In the genomic region with DNA sequence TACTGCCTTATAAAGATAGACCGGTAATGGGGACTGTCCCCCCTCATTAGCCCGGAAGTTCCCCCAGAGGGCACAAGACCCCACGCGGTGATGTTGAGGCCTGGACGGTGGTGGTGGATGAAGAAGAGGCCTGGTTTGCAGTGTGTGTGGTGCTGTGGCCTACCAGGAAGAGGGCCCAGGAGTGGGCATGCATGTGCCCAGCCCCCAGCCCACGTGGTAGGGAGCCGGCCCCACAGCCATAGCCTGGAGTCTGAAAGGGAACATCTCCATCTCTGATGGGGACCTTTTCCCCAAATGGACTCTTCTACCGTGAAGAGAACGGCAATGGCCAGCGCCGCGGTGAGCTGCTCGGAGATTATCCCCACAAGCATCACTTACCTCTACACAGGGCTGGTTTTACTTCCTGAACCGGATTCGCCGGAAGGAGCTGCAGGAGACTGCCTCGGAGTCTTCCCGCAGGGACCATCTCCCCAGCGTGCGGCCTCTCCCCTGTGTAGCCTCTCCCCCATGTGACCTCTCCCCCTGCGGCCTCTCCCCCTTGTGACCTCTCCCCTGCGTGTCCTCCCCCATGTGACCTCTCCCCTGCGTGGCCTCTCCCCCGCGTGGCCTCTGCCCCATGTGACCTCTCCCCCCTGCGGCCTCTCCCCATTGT, we compare ENCODE assay signal across 13 cellular contexts. TPM values are rescaled to one million over a fixed set of nuclear protein-coding genes. Genes with fewer than 3 reads are reported as not detected.
DNase-seq lines count a peak whose midpoint lies in the region; ATAC-seq, FAIRE-seq and TF ChIP-seq lines count a peak whose summit lies in the region.
"Had no signal": no experiment of that assay in that cellular context is flagged by ENCODE, and none has a peak within 500 bp of the region (broad histone marks: within the 10 kb centered on the region; RNA-seq: fewer than 3 reads in every experiment).

No MANE protein-coding gene starts in this region.

- peaks cover 6% of the 10 kb centered on the region; the same call in 1 of the 2 replicates for H3F3A ChIP-seq in GM23248 (ENCODE audit: insufficient read depth)

- H3K4me1 ChIP-seq in HCT116 (ENCODE audit: control insufficient read depth in 1 of 2, insufficient read depth in 2 of 2, low read length in 2 of 2) (peaks cover 10 to 18% of the 10 kb centered on the region in 2 experiments), K562 (replicated peaks in 1 of 2; ENCODE audit: control insufficient read depth in 2 of 2, insufficient read depth in 2 of 2, low read length in 2 of 2) (peaks cover 18 to 90% of the 10 kb centered on the region in 2 experiments), mesenchymal stem cell (ENCODE audit: control insufficient read depth, insufficient read depth, low read depth, low read length) (peaks cover 6% of the 10 kb centered on the region), GM23248 (ENCODE audit: insufficient read depth) (no peaks in the 10 kb centered on the region)

- H2BK5ac ChIP-seq in mesenchymal stem cell (ENCODE audit: low read depth, low read length, poor library complexity, severe bottlenecking): no peak overlapping the region

- no peak overlapping the region for H3K14ac ChIP-seq in mesenchymal stem cell (ENCODE audit: low read length in 2 of 2)

- no peaks in the 10 kb centered on the region for H3K79me1 ChIP-seq in mesenchymal stem cell (replicated peaks; ENCODE audit: low read length, poor library complexity, severe bottlenecking)

- DNase-seq in NCI-H82 (lab: John Stamatoyannopoulos, UW): peak; percentile 26
- no peak for DNase-seq in NCI-H82 treated with DMSO at 0.1 percent for 48 hours (lab: John Stamatoyannopoulos, UW; ENCODE audit: unreplicated experiment)
- no peak for DNase-seq in HCT116 (ENCODE audit: low read depth, low spot score)
- DNase-seq in K562 (ENCODE audit: extremely low read depth in 1 of 4, low spot score in 3 of 4): no peak
- no peak for DNase-seq in mesenchymal stem cell
- DNase-seq in GM23248: no peak
- no peak for DNase-seq in NCI-H2196 treated with DMSO at 0.1 percent for 48 hours (lab: John Stamatoyannopoulos, UW; ENCODE audit: unreplicated experiment)
- no peak for DNase-seq in NCI-H510A treated with DMSO at 0.1 percent for 48 hours (lab: John Stamatoyannopoulos, UW)

- no peak overlapping the region for H3K4ac ChIP-seq in mesenchymal stem cell (ENCODE audit: low read depth in 1 of 2, low read length in 2 of 2)

- H3K36me3 ChIP-seq in HCT116 (ENCODE audit: control insufficient read depth in 1 of 2, insufficient read depth in 2 of 2, low read length in 2 of 2): no peaks in the 10 kb centered on the region; a peak in 1 of 4 replicates
- peaks cover 21% of the 10 kb centered on the region; the same call in 2 of the 3 replicates for H3K36me3 ChIP-seq in K562 (ENCODE audit: control insufficient read depth, insufficient read depth, low read length)
- H3K36me3 ChIP-seq in mesenchymal stem cell (ENCODE audit: control insufficient read depth in 1 of 2, insufficient read depth in 2 of 2, low read depth in 1 of 2, low read length in 2 of 2): peaks cover 9 to 12% of the 10 kb centered on the region in 2 experiments
- H3K36me3 ChIP-seq in GM23248 (ENCODE audit: low read depth): no peaks in the 10 kb centered on the region

- H3K9me3 ChIP-seq in HCT116 (ENCODE audit: control insufficient read depth in 1 of 2, insufficient read depth in 1 of 2, low read depth in 1 of 2, low read length in 2 of 2) (no peaks in the 10 kb centered on the region), K562 (replicated peaks; ENCODE audit: control insufficient read depth, insufficient read depth, low read depth, low read length) (no peaks in the 10 kb centered on the region), mesenchymal stem cell (ENCODE audit: control insufficient read depth, low read length) (no peaks in the 10 kb centered on the region), GM23248 (ENCODE audit: low read depth) (no peaks in the 10 kb centered on the region)
- H3K9me3 ChIP-seq: MG63, SK-N-SH had no signal

- H2AFZ ChIP-seq in HCT116 (ENCODE audit: low read depth, low read length, poor library complexity, severe bottlenecking) (no peak overlapping the region), K562 (ENCODE audit: low read depth, low read length) (no peak overlapping the region), mesenchymal stem cell (ENCODE audit: low read depth, low read length) (no peak overlapping the region), GM23248 (no peak overlapping the region)
- H2AFZ ChIP-seq: PC-9 had no signal

- no peak overlapping the region for H4K8ac ChIP-seq in mesenchymal stem cell (ENCODE audit: low read length)

- no peak overlapping the region for H2BK120ac ChIP-seq in mesenchymal stem cell (ENCODE audit: low read depth, low read length)

- no peak overlapping the region for H2BK12ac ChIP-seq in mesenchymal stem cell (ENCODE audit: low read length in 2 of 2)

- intact Hi-C loops in HCT116 (cut with micrococcal nuclease) (loop anchor here (1.0 kb wide), 2 partner anchors 129 to 165 kb away; no protein-coding TSS in a partner anchor), K562 (cut with micrococcal nuclease) (loop anchor here (2.0 to 5.0 kb wide), 3 partner anchors 45 to 129 kb away; no protein-coding TSS in a partner anchor)

- H3K27ac ChIP-seq in HCT116 (ENCODE audit: low read depth, low read length) (no peak overlapping the region), K562 (ENCODE audit: extremely low read depth, low read depth, low read length) (no peak overlapping the region), mesenchymal stem cell (ENCODE audit: low read length, poor library complexity, severe bottlenecking) (no peak overlapping the region), GM23248 (no peak overlapping the region)
- H3K27ac ChIP-seq: PC-9 had no signal

- no peak for TF ChIP-seq EP300 in K562 (IDR thresholded peaks at IDR 0.05; ENCODE audit: low read length)

- no peaks in the 10 kb centered on the region for H3K79me2 ChIP-seq in HCT116 (ENCODE audit: insufficient read depth, low read length)
- no peaks in the 10 kb centered on the region for H3K79me2 ChIP-seq in K562 (ENCODE audit: control insufficient read depth, insufficient read depth, low read length)
- H3K79me2 ChIP-seq in GM23248 (ENCODE audit: insufficient read depth): no peaks in the 10 kb centered on the region

- no peak for FAIRE-seq in K562 (lab: Jason Lieb, UNC)
- FAIRE-seq: A204.1, D721Med had no signal

- POLR2A ChIA-PET in HCT116 (lab: Charles Lee) (no interaction called here), K562 (lab: Yijun Ruan, JAX) (interaction anchor here (0.6 to 1.9 kb wide), 9 partner anchors 9 to 175 kb away, joined by 3 to 6 read pairs (median 4); no protein-coding TSS in a partner anchor)

- in situ Hi-C loops in K562 (cut with MboI) (loop anchor here (5.0 kb wide), 1 partner anchor 132 kb away; no protein-coding TSS in a partner anchor), GM23248 (cut with MboI) (no loop called here)

- H3K9me2 ChIP-seq in HCT116 (ENCODE audit: insufficient read depth) (no peaks in the 10 kb centered on the region), GM23248 (ENCODE audit: insufficient read depth) (no peaks in the 10 kb centered on the region)
- H3K9me2 ChIP-seq: SK-N-SH had no signal

- WGBS in K562 (ENCODE audit: insufficient coverage, low coverage, missing lambda C conversion rate): 85% methylated on average over 20 of the region's 26 CpGs
- WGBS in mesenchymal stem cell: 80% methylated on average over 26 of the region's 26 CpGs
- WGBS in GM23248 (ENCODE audit: low coverage in 1 of 2, low lambda C conversion rate in 2 of 2, missing lambda C conversion rate in 2 of 2), 2 experiments: 75 to 81% methylated on average over 16 to 26 of the region's 26 CpGs

- peaks cover 4% of the 10 kb centered on the region for H3K9me1 ChIP-seq in K562 (ENCODE audit: control insufficient read depth, insufficient read depth, low read length)

- TF ChIP-seq CTCF in HCT116 (IDR thresholded peaks at IDR 0.05 in 2 of 3, conservative IDR thresholded peaks at IDR 0.05 in 1 of 3; ENCODE audit: borderline replicate concordance in 1 of 3, insufficient read depth in 1 of 3, low read depth in 2 of 3, low read length in 2 of 3) (no peak), K562 (IDR thresholded peaks at IDR 0.05 in 2 of 3, conservative IDR thresholded peaks at IDR 0.05 in 1 of 3; ENCODE audit: insufficient read depth in 2 of 3, low read depth in 1 of 3, low read length in 3 of 3) (no peak)

- RAD21 ChIA-PET in HCT116 (lab: Charles Lee; ENCODE audit: low non-redundant PET in 1 of 2, low total read pairs in 2 of 2, uncharacterized antibody in 2 of 2, unreplicated experiment in 2 of 2): interaction anchor here (1.0 to 1.1 kb wide), 3 partner anchors 54 to 165 kb away, joined by 3 read pairs; no protein-coding TSS in a partner anchor

- H3K27me3 ChIP-seq in HCT116 (ENCODE audit: insufficient read depth, low read length): no peaks in the 10 kb centered on the region
- no peaks in the 10 kb centered on the region for H3K27me3 ChIP-seq in K562 (ENCODE audit: control insufficient read depth in 2 of 2, insufficient read depth in 2 of 2, low read length in 2 of 2)
- H3K27me3 ChIP-seq in mesenchymal stem cell (ENCODE audit: control insufficient read depth in 1 of 2, insufficient read depth in 1 of 2, low read length in 2 of 2): peaks cover 4 to 25% of the 10 kb centered on the region in 2 experiments
- no peaks in the 10 kb centered on the region for H3K27me3 ChIP-seq in GM23248 (replicated peaks; ENCODE audit: insufficient read depth)
- H3K27me3 ChIP-seq: MG63 had no signal

- TF ChIP-seq POLR2A in HCT116 (IDR thresholded peaks at IDR 0.05; ENCODE audit: borderline replicate concordance, extremely low read depth, insufficient read depth, insufficient read length) (no peak), K562 (conservative IDR thresholded peaks at IDR 0.05) (0 out of 2 replicates have a peak, but pooled peaks have one; percentile 16)

- H2BK15ac ChIP-seq in mesenchymal stem cell (ENCODE audit: low read depth, poor library complexity, severe bottlenecking): no peak overlapping the region

- no peak overlapping the region for H3K23ac ChIP-seq in mesenchymal stem cell (ENCODE audit: low read length in 2 of 2)

- no peak overlapping the region for H3K9ac ChIP-seq in HCT116 (ENCODE audit: low read length)
- peak overlapping the region in 1 of 2 experiments; percentile 69; a peak in 2 of 4 replicates for H3K9ac ChIP-seq in K562 (ENCODE audit: insufficient read depth in 1 of 2, low read depth in 2 of 2, low read length in 2 of 2)
- H3K9ac ChIP-seq in mesenchymal stem cell (ENCODE audit: low read length): no peak overlapping the region
- H3K9ac ChIP-seq in GM23248: no peak overlapping the region
- H3K9ac ChIP-seq: SK-N-SH had no signal

- BruUV-seq in HCT116 (replicated peaks; lab: Mats Ljungman, UMichigan) (no TSS peak), K562 (replicated peaks; lab: Mats Ljungman, UMichigan) (no TSS peak)

- ATAC-seq in HCT116 (no peak), K562 (no peak)

- H3K18ac ChIP-seq in mesenchymal stem cell (ENCODE audit: low read depth in 1 of 2, low read length in 2 of 2): no peak overlapping the region

- CTCF ChIA-PET in HCT116 (lab: Charles Lee) (interaction anchor here (0.5 to 1.3 kb wide), 3 partner anchors 128 to 487 kb away, joined by 5 to 10 read pairs (median 6); no protein-coding TSS in a partner anchor), K562 (lab: Yijun Ruan, JAX; ENCODE audit: low intra/inter-chr PET ratio) (interaction anchor here (0.6 to 2.1 kb wide), 4 partner anchors 129 to 457 kb away, joined by 3 to 35 read pairs (median 4); no protein-coding TSS in a partner anchor)

- peak overlapping the region; percentile 18 for H4K91ac ChIP-seq in mesenchymal stem cell (ENCODE audit: low read length)

- no peak overlapping the region for H3K4me3 ChIP-seq in HCT116 (replicated peaks in 1 of 2; ENCODE audit: low read depth in 1 of 2, low read length in 2 of 2)
- H3K4me3 ChIP-seq in K562: no peak overlapping the region
- H3K4me3 ChIP-seq in mesenchymal stem cell (ENCODE audit: insufficient read depth in 1 of 2, low read depth in 1 of 2, low read length in 2 of 2): no peak overlapping the region
- H3K4me3 ChIP-seq in GM23248: no peak overlapping the region
- H3K4me3 ChIP-seq: MG63, PC-9 had no signal

- no peak overlapping the region for H2AK5ac ChIP-seq in mesenchymal stem cell (ENCODE audit: low read length, severe bottlenecking)

- no peak overlapping the region for H3K4me2 ChIP-seq in HCT116 (ENCODE audit: low read length)
- H3K4me2 ChIP-seq in K562 (ENCODE audit: insufficient read depth, low read length): no peak overlapping the region
- no peak overlapping the region for H3K4me2 ChIP-seq in mesenchymal stem cell (ENCODE audit: low read length, poor library complexity, severe bottlenecking)
- H3K4me2 ChIP-seq in GM23248 (ENCODE audit: unreplicated experiment): no peak overlapping the region
- H3K4me2 ChIP-seq: PC-9 had no signal

- TF ChIP-seq RAD21 in HCT116 (IDR thresholded peaks at IDR 0.05; ENCODE audit: low read depth) (no peak), K562 (CRISPR knock-in tag; conservative IDR thresholded peaks at IDR 0.05 in 1 of 2, IDR thresholded peaks at IDR 0.05 in 1 of 2) (no peak)

- H4K20me1 ChIP-seq in HCT116 (ENCODE audit: insufficient read depth) (no peaks in the 10 kb centered on the region), K562 (replicated peaks; ENCODE audit: control insufficient read depth, insufficient read depth, low read length) (0 out of 2 replicates have a peak, but pooled peaks cover 5% of the 10 kb centered on the region), GM23248 (ENCODE audit: insufficient read depth) (no peaks in the 10 kb centered on the region)

RNA-seq across cellular contexts. Expression of gene RRP1, which starts 20.6 kb away (rescaled TPM):
- total RNA-seq in HCT116 (2021; ENCODE audit: unreplicated experiment) (53.9 TPM), K562 (2014; rRNA removed) (68.6 and 84.3 TPM in 2 replicates), K562 (2014; rRNA removed; fragmentation: Illumina TruSeq; extraction: Trizol) (40.5 and 48.5 TPM in 2 replicates), K562 (2015; rRNA removed; fragmentation: Illumina TruSeq; extraction: Trizol) (51.6 and 52.9 TPM in 2 replicates), K562 (2021) (89.1 and 105 TPM in 2 replicates)
- polyA plus RNA-seq in HCT116 (2012): 33.9 and 34.2 TPM in 2 replicates
- 200 and 398 TPM in 2 replicates for total RNA-seq in K562 (2011; cell fraction: chromatin; rRNA removed; ENCODE audit: low replicate concordance)
- total RNA-seq in K562 (2011; cell fraction: nucleolus; rRNA removed): 176 and 196 TPM in 2 replicates
- 186 and 220 TPM in 2 replicates for total RNA-seq in K562 (2011; cell fraction: nucleoplasm; rRNA removed)
- polyA plus RNA-seq in K562 (2011; rRNA removed) (38.0 and 47.3 TPM in 2 replicates), K562 (2014; fragmentation: Illumina TruSeq; extraction: Trizol) (79.7 and 97.5 TPM in 2 replicates), K562 (2014; fragmentation: Nextera tagmentation; extraction: Ambion mirVana) (1 to 10 TPM in 1 of 2 experiments, under 1 TPM in 1; 0.89 to 1.8 TPM), K562 (2014; rRNA removed) (60.2 and 64.7 TPM in 2 replicates), GM23248 (2016; fragmentation: Nextera tagmentation; extraction: Ambion mirVana) (17.6 and 18.0 TPM in 2 replicates)
- 22.9 and 23.5 TPM in 2 replicates for polyA plus RNA-seq in K562 (2011; cell fraction: cytosol; rRNA removed)
- 233 and 286 TPM in 2 replicates for polyA plus RNA-seq in K562 (2011; cell fraction: nucleus; rRNA removed)
- polyA plus RNA-seq in K562 (2012): 35.6 and 62.2 TPM in 2 replicates
- polyA minus RNA-seq in K562 (2011; rRNA and poly(A)+ RNA removed): 23.9 and 28.6 TPM in 2 replicates
- 20.8 and 22.0 TPM in 2 replicates for polyA minus RNA-seq in K562 (2011; cell fraction: cytosol; rRNA and poly(A)+ RNA removed)
- polyA minus RNA-seq in K562 (2011; cell fraction: nucleus; rRNA and poly(A)+ RNA removed): 66.5 and 104 TPM in 2 replicates
- polyA plus RNA-seq in mesenchymal stem cell (2013, experiment 1 of 2): 14.5 TPM
- polyA plus RNA-seq in mesenchymal stem cell (2013, experiment 2 of 2): 14.1 TPM
- 22.3 and 25.2 TPM in 2 replicates for total RNA-seq in GM23248 (2014; rRNA removed; shearing (Covaris generic))

RNA-seq across cellular contexts. Expression of gene CSTB, which starts 33.9 kb away (rescaled TPM):
- total RNA-seq in HCT116 (2021; ENCODE audit: unreplicated experiment) (57.5 TPM), K562 (2014; rRNA removed) (23.1 and 29.0 TPM in 2 replicates), K562 (2014; rRNA removed; fragmentation: Illumina TruSeq; extraction: Trizol) (20.8 and 21.1 TPM in 2 replicates), K562 (2015; rRNA removed; fragmentation: Illumina TruSeq; extraction: Trizol) (31.7 and 34.9 TPM in 2 replicates), K562 (2021) (43.5 and 48.1 TPM in 2 replicates)
- polyA plus RNA-seq in HCT116 (2012): 114 and 120 TPM in 2 replicates
- total RNA-seq in K562 (2011; cell fraction: chromatin; rRNA removed; ENCODE audit: low replicate concordance): 10.6 and 21.9 TPM in 2 replicates
- total RNA-seq in K562 (2011; cell fraction: nucleolus; rRNA removed): 19.5 and 22.0 TPM in 2 replicates
- 18.3 and 24.3 TPM in 2 replicates for total RNA-seq in K562 (2011; cell fraction: nucleoplasm; rRNA removed)
- polyA plus RNA-seq in K562 (2011; rRNA removed) (46.6 and 58.0 TPM in 2 replicates), K562 (2014; fragmentation: Illumina TruSeq; extraction: Trizol) (64.2 and 79.8 TPM in 2 replicates), K562 (2014; fragmentation: Nextera tagmentation; extraction: Ambion mirVana) (10 to 100 TPM; 12.4 to 17.1 TPM), K562 (2014; rRNA removed) (65.0 and 67.8 TPM in 2 replicates), GM23248 (2016; fragmentation: Nextera tagmentation; extraction: Ambion mirVana) (95.0 and 97.5 TPM in 2 replicates)
- 74.4 and 80.8 TPM in 2 replicates for polyA plus RNA-seq in K562 (2011; cell fraction: cytosol; rRNA removed)
- 36.5 and 43.3 TPM in 2 replicates for polyA plus RNA-seq in K562 (2011; cell fraction: nucleus; rRNA removed)
- polyA plus RNA-seq in K562 (2012): 76.9 and 118 TPM in 2 replicates
- polyA minus RNA-seq in K562 (2011; rRNA and poly(A)+ RNA removed): 33.5 and 37.4 TPM in 2 replicates
- 14.2 and 21.7 TPM in 2 replicates for polyA minus RNA-seq in K562 (2011; cell fraction: cytosol; rRNA and poly(A)+ RNA removed)
- polyA minus RNA-seq in K562 (2011; cell fraction: nucleus; rRNA and poly(A)+ RNA removed): 9.0 and 14.1 TPM in 2 replicates
- 276 TPM for polyA plus RNA-seq in mesenchymal stem cell (2013, experiment 1 of 2)
- 282 TPM for polyA plus RNA-seq in mesenchymal stem cell (2013, experiment 2 of 2)
- total RNA-seq in GM23248 (2014; rRNA removed; shearing (Covaris generic)): 6.7 and 7.8 TPM in 2 replicates

RNA-seq across cellular contexts. Expression of gene AGPAT3, which starts 55.0 kb away (rescaled TPM):
- total RNA-seq in HCT116 (2021; ENCODE audit: unreplicated experiment) (54.1 TPM), K562 (2014; rRNA removed) (41.3 and 50.4 TPM in 2 replicates), K562 (2014; rRNA removed; fragmentation: Illumina TruSeq; extraction: Trizol) (27.3 and 28.6 TPM in 2 replicates), K562 (2015; rRNA removed; fragmentation: Illumina TruSeq; extraction: Trizol) (33.7 and 35.7 TPM in 2 replicates), K562 (2021) (88.4 and 90.1 TPM in 2 replicates)
- 32.3 and 38.2 TPM in 2 replicates for polyA plus RNA-seq in HCT116 (2012)
- 91.3 and 152 TPM in 2 replicates for total RNA-seq in K562 (2011; cell fraction: chromatin; rRNA removed; ENCODE audit: low replicate concordance)
- 92.9 and 103 TPM in 2 replicates for total RNA-seq in K562 (2011; cell fraction: nucleolus; rRNA removed)
- 104 and 106 TPM in 2 replicates for total RNA-seq in K562 (2011; cell fraction: nucleoplasm; rRNA removed)
- polyA plus RNA-seq in K562 (2011; rRNA removed) (48.3 and 63.4 TPM in 2 replicates), K562 (2014; fragmentation: Illumina TruSeq; extraction: Trizol) (33.2 and 48.4 TPM in 2 replicates), K562 (2014; fragmentation: Nextera tagmentation; extraction: Ambion mirVana) (1 to 10 TPM; 1.5 TPM), K562 (2014; rRNA removed) (46.6 and 50.1 TPM in 2 replicates), GM23248 (2016; fragmentation: Nextera tagmentation; extraction: Ambion mirVana) (12.2 and 12.3 TPM in 2 replicates)
- polyA plus RNA-seq in K562 (2011; cell fraction: cytosol; rRNA removed): 66.5 and 76.4 TPM in 2 replicates
- polyA plus RNA-seq in K562 (2011; cell fraction: nucleus; rRNA removed): 70.1 and 87.0 TPM in 2 replicates
- polyA plus RNA-seq in K562 (2012): 42.6 and 65.7 TPM in 2 replicates
- 40.0 and 57.0 TPM in 2 replicates for polyA minus RNA-seq in K562 (2011; rRNA and poly(A)+ RNA removed)
- 48.7 and 66.4 TPM in 2 replicates for polyA minus RNA-seq in K562 (2011; cell fraction: cytosol; rRNA and poly(A)+ RNA removed)
- polyA minus RNA-seq in K562 (2011; cell fraction: nucleus; rRNA and poly(A)+ RNA removed): 26.1 and 32.4 TPM in 2 replicates
- polyA plus RNA-seq in mesenchymal stem cell (2013, experiment 1 of 2): 38.6 TPM
- 39.2 TPM for polyA plus RNA-seq in mesenchymal stem cell (2013, experiment 2 of 2)
- total RNA-seq in GM23248 (2014; rRNA removed; shearing (Covaris generic)): 29.3 and 35.2 TPM in 2 replicates
